Comparison of ENCODE assay signal across 30 cellular contexts in the genomic region with DNA sequence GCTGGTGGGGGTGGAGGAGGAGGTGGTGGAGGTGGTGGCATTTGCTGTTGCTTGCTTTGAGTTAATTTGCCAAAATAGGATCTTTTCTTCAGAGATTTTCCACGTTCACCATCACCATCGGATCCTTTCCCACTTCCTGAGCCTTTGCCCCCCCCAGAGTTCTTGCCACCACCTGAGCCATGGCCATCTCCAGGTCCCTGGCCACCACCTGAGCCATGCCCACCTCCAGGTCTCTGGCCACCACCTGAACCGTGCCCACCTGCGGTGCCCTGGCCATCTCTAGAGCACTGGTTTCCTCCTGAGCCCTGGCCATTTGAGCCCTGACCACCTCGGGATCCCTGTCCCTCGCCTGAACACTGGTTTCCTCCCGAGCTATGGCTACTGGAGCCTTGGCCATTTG. TPM values are rescaled to one million over a fixed set of nuclear protein-coding genes. Genes with fewer than 3 reads are reported as not detected.
DNase-seq lines count a peak whose midpoint lies in the region; ATAC-seq and TF ChIP-seq lines count a peak whose summit lies in the region.
"Had no signal": no experiment of that assay in that cellular context is flagged by ENCODE, and none has a peak within 500 bp of the region (broad histone marks: within the 10 kb centered on the region; RNA-seq: fewer than 3 reads in every experiment).

No MANE protein-coding gene starts in this region.

- no peak overlapping the region for H3K23ac ChIP-seq in H9 (ENCODE audit: insufficient read length, low read depth, low read length)

- CTCF ChIA-PET in Caco-2 (lab: Charles Lee): no interaction called here

- no peak overlapping the region for H2AK5ac ChIP-seq in H9 (ENCODE audit: insufficient read length, low read length)

- H3K23me2 ChIP-seq in H9 (ENCODE audit: insufficient read length, low read depth, low read length, poor library complexity, severe bottlenecking): peaks cover 33% of the 10 kb centered on the region

- WGBS in H9 (ENCODE audit: extremely low coverage, insufficient read length, low lambda C conversion rate): no CpG with 5 or more reads among the region's 7 CpGs
- 78 to 79% methylated on average over 7 of the region's 7 CpGs for WGBS in ectodermal cell, 2 experiments
- WGBS in mesodermal cell (ENCODE audit: insufficient coverage in 2 of 2), 2 experiments: 69 to 70% methylated on average over 4 to 5 of the region's 7 CpGs
- 50 to 68% (median 62%) methylated on average over 5 to 7 of the region's 7 CpGs for WGBS in spleen, 5 donors

- no TSS peak for BruUV-seq in Caco-2 (replicated peaks; lab: Mats Ljungman, UMichigan)

- no peak for DNase-seq in H9
- peak; percentile 61 for DNase-seq in spleen
- no peak for DNase-seq in stimulated activated CD4-positive, alpha-beta T cell treated with anti-CD3 and anti-CD28 coated beads, Interleukin-1b, Interleukin-23, amount 100 ng/mL, for 48 hours
- no peak for DNase-seq in Caco-2
- DNase-seq: ACHN; activated B cell treated with CpG ODN at 0.5 μM for 24 hours; activated CD4-positive, alpha-beta T cell treated with anti-CD3 and anti-CD28 coated beads, Interleukin-2, amount 10 ng/mL, durations not matched to agents 7 days and 5 days; activated effector memory CD4-positive, alpha-beta T cell treated with anti-CD3 and anti-CD28 coated beads, Interleukin-2, amount 50 U/mL, for 16 hours; activated T-cell treated with anti-CD3 and anti-CD28 coated beads, Interleukin-2, amount 50 U/mL, for 1 hour; colonic mucosa; DMS153; effector CD8-positive, alpha-beta T cell; HCEC 1CT; midbrain; naive thymus-derived CD4-positive, alpha-beta T cell; NCI-H1092; NCI-H1694; small intestine; stimulated activated naive CD8-positive, alpha-beta T cell treated with anti-CD3 and anti-CD28 coated beads, Interleukin-15, Interleukin-2, amounts not matched to agents 100 U/mL and 50 U/mL, for 24 hours; T-cell had no signal

- H4K91ac ChIP-seq in H9 (ENCODE audit: insufficient read length, low read depth, low read length): no peak overlapping the region

- no peak overlapping the region for H2BK12ac ChIP-seq in H9 (ENCODE audit: insufficient read length, low read depth, low read length)

- H3K4me1 ChIP-seq in H9 (ENCODE audit: insufficient read depth, low read length) (peaks cover 6% of the 10 kb centered on the region), ectodermal cell (ENCODE audit: control insufficient read depth, insufficient read depth, low read length) (no peaks in the 10 kb centered on the region), mesodermal cell (ENCODE audit: control insufficient read depth, insufficient read depth, low read length, poor library complexity, severe bottlenecking) (peaks cover 2% of the 10 kb centered on the region), spleen (peaks cover 0 to 9% (median 0%) of the 10 kb centered on the region in 6 donors), Caco-2 (no peaks in the 10 kb centered on the region)
- H3K4me1 ChIP-seq: colonic mucosa had no signal

- H3K4me2 ChIP-seq in H9 (ENCODE audit: insufficient read depth, insufficient read length, low read length): peak overlapping the region; percentile 26

- H3K27me3 ChIP-seq in H9 (ENCODE audit: insufficient read depth, low read length): peaks cover 16% of the 10 kb centered on the region
- H3K27me3 ChIP-seq in ectodermal cell (ENCODE audit: control insufficient read depth, insufficient read depth, low read length, poor library complexity, severe bottlenecking): peaks cover 47% of the 10 kb centered on the region
- H3K27me3 ChIP-seq in spleen (replicated peaks in 1 of 7): peaks cover 2 to 82% (median 52%) of the 10 kb centered on the region in 7 donors
- H3K27me3 ChIP-seq in Caco-2 (replicated peaks; ENCODE audit: control insufficient read depth, insufficient read depth, low read length): no peaks in the 10 kb centered on the region
- H3K27me3 ChIP-seq: ovary had no signal

- intact Hi-C loops in spleen (cut with DNase I; ENCODE audit: low total_unique reads) (no loop called here), Caco-2 (cut with micrococcal nuclease; ENCODE audit: unreplicated experiment) (no loop called here)

- H3K79me2 ChIP-seq in H9 (ENCODE audit: insufficient read depth, low read length): no peaks in the 10 kb centered on the region

- no peaks in the 10 kb centered on the region for H3K79me1 ChIP-seq in H9 (ENCODE audit: insufficient read depth, low read depth, low read length, poor library complexity, severe bottlenecking)

- no peak overlapping the region for H3K9ac ChIP-seq in H9 (ENCODE audit: extremely low read depth, insufficient read length, low read length)

- no peak overlapping the region for H2BK120ac ChIP-seq in H9 (ENCODE audit: low read depth, low read length, poor library complexity, severe bottlenecking)

- H4K20me1 ChIP-seq in H9 (ENCODE audit: control insufficient read depth, insufficient read depth, insufficient read length): no peaks in the 10 kb centered on the region

- H3K27ac Mint-ChIP-seq in H9 (no peak overlapping the region; a peak in 1 of 7 replicates), Caco-2 (ENCODE audit: unreplicated experiment) (no peak overlapping the region)
- H3K27ac Mint-ChIP-seq: activated B cell treated with CpG ODN at 0.5 μM for 24 hours; activated CD4-positive, alpha-beta T cell treated with anti-CD3 and anti-CD28 coated beads, Interleukin-2, amount 10 ng/mL, durations not matched to agents 7 days and 5 days; activated naive CD8-positive, alpha-beta T cell; IgD-negative memory B cell; naive thymus-derived CD4-positive, alpha-beta T cell; T-cell had no signal

- no peak overlapping the region for H3K27ac ChIP-seq in H9 (ENCODE audit: insufficient read length, low read depth, low read length)
- H3K27ac ChIP-seq in ectodermal cell (ENCODE audit: insufficient read depth, low read depth, low read length, poor library complexity, severe bottlenecking): no peak overlapping the region
- no peak overlapping the region for H3K27ac ChIP-seq in mesodermal cell (ENCODE audit: low read depth, low read length, severe bottlenecking)
- H3K27ac ChIP-seq in spleen: no peak overlapping the region
- H3K27ac ChIP-seq: colonic mucosa had no signal

- ATAC-seq in HG03442 (IDR thresholded peaks at IDR 0.05; ENCODE audit: unreplicated experiment): no peak
- ATAC-seq: naive thymus-derived CD4-positive, alpha-beta T cell; stimulated activated naive CD8-positive, alpha-beta T cell treated with anti-CD3 and anti-CD28 coated beads, Interleukin-15, Interleukin-2, amounts not matched to agents 100 U/mL and 50 U/mL, for 24 hours; T-cell had no signal

- H3K27me3 Mint-ChIP-seq in H9 (ENCODE audit: low read depth) (peaks cover 47% of the 10 kb centered on the region), Caco-2 (ENCODE audit: insufficient read depth, unreplicated experiment) (peaks cover 8% of the 10 kb centered on the region)

- no peak for TF ChIP-seq CTCF in H9 (conservative IDR thresholded peaks at IDR 0.05)
- TF ChIP-seq CTCF in spleen (IDR thresholded peaks at IDR 0.05 in 8 of 11, conservative IDR thresholded peaks at IDR 0.05 in 3 of 11): no peak
- TF ChIP-seq CTCF in Caco-2 (IDR thresholded peaks at IDR 0.05; ENCODE audit: insufficient read depth in 1 of 2, low read depth in 1 of 2, low read length in 1 of 2, severe bottlenecking in 1 of 2, unreplicated experiment in 1 of 2): no peak

- no peaks in the 10 kb centered on the region for H3K36me3 ChIP-seq in ectodermal cell (ENCODE audit: control insufficient read depth, insufficient read depth, low read length)
- no peaks in the 10 kb centered on the region for H3K36me3 ChIP-seq in mesodermal cell (ENCODE audit: control insufficient read depth, insufficient read depth, low read length)
- no peaks in the 10 kb centered on the region for H3K36me3 ChIP-seq in spleen
- H3K36me3 ChIP-seq in Caco-2 (ENCODE audit: control insufficient read depth, insufficient read depth, low read length): no peaks in the 10 kb centered on the region
- H3K36me3 ChIP-seq: colonic mucosa, ovary had no signal

- H3K9me3 ChIP-seq in H9 (ENCODE audit: control insufficient read depth, low read depth, low read length) (no peaks in the 10 kb centered on the region), ectodermal cell (ENCODE audit: control insufficient read depth, low read length) (no peaks in the 10 kb centered on the region), mesodermal cell (ENCODE audit: control insufficient read depth, low read length) (no peaks in the 10 kb centered on the region), spleen (peaks cover 0 to 5% (median 0%) of the 10 kb centered on the region in 8 donors), Caco-2 (no peaks in the 10 kb centered on the region)
- H3K9me3 ChIP-seq: colonic mucosa, ovary had no signal

- H3K36me3 Mint-ChIP-seq in H9 (ENCODE audit: insufficient read depth in 1 of 3, low read depth in 3 of 3) (peaks cover 11 to 22% (median 16%) of the 10 kb centered on the region in 3 experiments), Caco-2 (ENCODE audit: insufficient read depth, unreplicated experiment) (no peaks in the 10 kb centered on the region)
- H3K36me3 Mint-ChIP-seq: activated naive CD8-positive, alpha-beta T cell; IgD-negative memory B cell; T-cell had no signal

- no peak overlapping the region for H3K18ac ChIP-seq in H9 (ENCODE audit: insufficient read length, low read depth, low read length)

- H3K14ac ChIP-seq in H9 (ENCODE audit: insufficient read depth, low read length): no peak overlapping the region

- H3K9me3 Mint-ChIP-seq in H9: peaks cover 19 to 22% of the 10 kb centered on the region in 2 experiments
- H3K9me3 Mint-ChIP-seq in Caco-2 (ENCODE audit: unreplicated experiment): no peaks in the 10 kb centered on the region
- H3K9me3 Mint-ChIP-seq: activated B cell treated with CpG ODN at 0.5 μM for 24 hours; activated CD4-positive, alpha-beta T cell treated with anti-CD3 and anti-CD28 coated beads, Interleukin-2, amount 10 ng/mL, durations not matched to agents 7 days and 5 days; IgD-negative memory B cell; T-cell had no signal

- no peak overlapping the region for H2BK5ac ChIP-seq in H9 (ENCODE audit: insufficient read length, low read length)

- H3K56ac ChIP-seq in H9 (ENCODE audit: insufficient read length, low read depth, low read length): no peak overlapping the region

- no peak overlapping the region for H3K4ac ChIP-seq in H9 (ENCODE audit: low read depth, low read length)

- H3K4me1 Mint-ChIP-seq in H9 (peaks cover 47 to 54% of the 10 kb centered on the region in 2 experiments), Caco-2 (ENCODE audit: low read depth, unreplicated experiment) (no peaks in the 10 kb centered on the region)
- H3K4me1 Mint-ChIP-seq: activated CD4-positive, alpha-beta T cell treated with anti-CD3 and anti-CD28 coated beads, Interleukin-2, amount 10 ng/mL, durations not matched to agents 7 days and 5 days; IgD-negative memory B cell; naive thymus-derived CD4-positive, alpha-beta T cell had no signal

- no peak overlapping the region for H3T11ph ChIP-seq in H9 (ENCODE audit: low read length)

- H4K8ac ChIP-seq in H9 (replicated peaks; ENCODE audit: insufficient read length, low read depth, low read length): no peak overlapping the region

- POLR2A ChIA-PET in Caco-2 (lab: Charles Lee): no interaction called here

- H4K5ac ChIP-seq in H9 (ENCODE audit: insufficient read length, low read depth, low read length): no peak overlapping the region

- H3K4me3 ChIP-seq in ectodermal cell (ENCODE audit: insufficient read depth, low read depth, low read length) (peak overlapping the region; percentile 54), mesodermal cell (ENCODE audit: extremely low read depth, insufficient read depth, low read length, poor library complexity, severe bottlenecking) (peak overlapping the region; percentile 43), spleen (no peak overlapping the region), Caco-2 (ENCODE audit: low read depth, low read length) (no peak overlapping the region)
- H3K4me3 ChIP-seq: colonic mucosa, ovary had no signal

- TF ChIP-seq POLR2A in spleen (IDR thresholded peaks at IDR 0.05): no peak

- no peak overlapping the region for H2AFZ ChIP-seq in H9 (ENCODE audit: low read length)

- H2BK20ac ChIP-seq in H9 (ENCODE audit: low read depth, low read length, poor library complexity, severe bottlenecking): no peak overlapping the region

- peak overlapping the region; percentile 79 to 84 for H3K4me3 Mint-ChIP-seq in H9
- H3K4me3 Mint-ChIP-seq in Caco-2 (ENCODE audit: unreplicated experiment): no peak overlapping the region
- H3K4me3 Mint-ChIP-seq: activated B cell treated with CpG ODN at 0.5 μM for 24 hours; activated CD4-positive, alpha-beta T cell treated with anti-CD3 and anti-CD28 coated beads, Interleukin-2, amount 10 ng/mL, durations not matched to agents 7 days and 5 days; activated naive CD8-positive, alpha-beta T cell; T-cell had no signal

- H2BK15ac ChIP-seq in H9 (ENCODE audit: low read depth, low read length): no peak overlapping the region

RNA-seq across cellular contexts. Expression of gene IRS4, which starts 1.9 kb away (rescaled TPM):
- total RNA-seq in H9 (2021) (8.2 and 8.9 TPM in 2 replicates), spleen (under 1 TPM in 1 of 7 donors, not detected in 6; 0.33 TPM), Caco-2 (2022) (not detected in 2 replicates)
- polyA plus RNA-seq in ectodermal cell (2013, experiment 1 of 4): 9.3 TPM
- 15.9 TPM for polyA plus RNA-seq in ectodermal cell (2013, experiment 2 of 4)
- 8.2 TPM for polyA plus RNA-seq in ectodermal cell (2013, experiment 3 of 4)
- polyA plus RNA-seq in ectodermal cell (2013, experiment 4 of 4): 11.3 TPM
- polyA plus RNA-seq in mesodermal cell (2013, experiment 1 of 2): 1.1 TPM
- polyA plus RNA-seq in mesodermal cell (2013, experiment 2 of 2): 0.91 TPM
- polyA plus RNA-seq in spleen: not detected
- total RNA-seq: activated B cell treated with CpG ODN at 0.5 μM for 24 hours; activated CD4-positive, alpha-beta T cell treated with anti-CD3 and anti-CD28 coated beads, Interleukin-2, amount 10 ng/mL, durations not matched to agents 7 days and 5 days; kidney epithelial cell; liver; naive thymus-derived CD4-positive, alpha-beta T cell; T-cell had no signal
- polyA plus RNA-seq: BJ; IgD-negative memory B cell; liver; naive thymus-derived CD4-positive, alpha-beta T cell; small intestine; urinary bladder had no signal

Comparison
In these comparisons a context has a peak if more than half of its experiments do, and no peak if none do; other contexts are left out.
1. H3K4me3 ChIP-seq: peak in ectodermal cell (single experiment) and mesodermal cell (single experiment); none in spleen (0 of 8) and Caco-2 (single experiment).